ENCODE assay signal across 8 cellular contexts in genomic region chr1:204162498-204163074, GRCh38. TPM values are rescaled to one million over a fixed set of nuclear protein-coding genes. Genes with fewer than 3 reads are reported as not detected.
DNase-seq lines count a peak whose midpoint lies in the region; ATAC-seq and TF ChIP-seq lines count a peak whose summit lies in the region.

No MANE protein-coding gene starts in this region.

- H3K9me3 ChIP-seq in CD8-positive, alpha-beta T cell (ENCODE audit: low read length) = peaks cover 3% of the 10 kb centered on the region
- H3K9me3 ChIP-seq in WERI-Rb-1 (ENCODE audit: severe bottlenecking) = peaks cover 3% of the 10 kb centered on the region

- POLR2A ChIA-PET in CD8-positive, alpha-beta T cell (lab: Charles Lee) = interaction anchor here (0.7 kb wide), 1 partner anchor 16 kb away, joined by 3 read pairs; no protein-coding TSS in a partner anchor
- POLR2A ChIA-PET in MCF 10A (lab: Yijun Ruan, JAX) = interaction anchor here (0.6 to 2.5 kb wide), 15 partner anchors 10 to 1436 kb away, joined by 3 to 12 read pairs (median 3); partner anchors contain the start of genes PIK3C2B and SNRPE

- no peaks in the 10 kb centered on the region for H3K4me1 ChIP-seq in CD8-positive, alpha-beta T cell (ENCODE audit: insufficient read depth, low read length)

- no peaks in the 10 kb centered on the region for H3K36me3 Mint-ChIP-seq in CD8-positive, alpha-beta T cell
- H3K36me3 Mint-ChIP-seq in HFFc6 (ENCODE audit: low read depth) (no peaks in the 10 kb centered on the region), MCF 10A (ENCODE audit: insufficient read depth, unreplicated experiment) (no peaks in the 10 kb centered on the region), immature natural killer cell (no peaks in the 10 kb centered on the region)

- H3K4me3 ChIP-seq in CD8-positive, alpha-beta T cell (ENCODE audit: low read depth, low read length) = no peak overlapping the region
- no peak overlapping the region for H3K4me3 ChIP-seq in WERI-Rb-1 (ENCODE audit: low read depth, low read length)

- peak; percentile 99 for ATAC-seq in CD8-positive, alpha-beta T cell
- no peak for ATAC-seq in GM19035 (IDR thresholded peaks at IDR 0.05; ENCODE audit: unreplicated experiment)

- no peaks in the 10 kb centered on the region for H3K36me3 ChIP-seq in CD8-positive, alpha-beta T cell (ENCODE audit: insufficient read depth, low read length)
- H3K36me3 ChIP-seq in WERI-Rb-1 = no peaks in the 10 kb centered on the region

- CTCF ChIA-PET in CD8-positive, alpha-beta T cell (lab: Charles Lee) = interaction anchor here (0.7 to 10.7 kb wide), 48 partner anchors 8 to 836 kb away, joined by 3 to 210 read pairs (median 4); partner anchors contain the start of genes ETNK2, GOLT1A and PLEKHA6
- CTCF ChIA-PET in MCF 10A (lab: Yijun Ruan, JAX) = interaction anchor here (0.5 to 18.9 kb wide), 92 partner anchors 10 to 921 kb away, joined by 3 to 505 read pairs (median 4); partner anchors contain the start of genes ETNK2, GOLT1A, PIK3C2B and PLEKHA6

- intact Hi-C loops in CD8-positive, alpha-beta T cell (cut with DNase I, micrococcal nuclease) = loop anchor here (1.0 to 10.0 kb wide), 6 partner anchors 44 to 645 kb away; partner anchors contain the start of gene PIK3C2B (in 1 of the 2)
- intact Hi-C loops in MCF 10A (cut with micrococcal nuclease) = loop anchor here (1.0 to 5.0 kb wide), 8 partner anchors 33 to 340 kb away; partner anchors contain the start of gene SNRPE

- peak; percentile 98 for TF ChIP-seq CTCF in CD8-positive, alpha-beta T cell (IDR thresholded peaks at IDR 0.05)
- TF ChIP-seq CTCF in HFFc6 (IDR thresholded peaks at IDR 0.05) = peak; percentile 100
- TF ChIP-seq CTCF in WERI-Rb-1 (IDR thresholded peaks at IDR 0.05; ENCODE audit: low read depth, low read length) = peak; percentile 100
- TF ChIP-seq CTCF in MCF 10A (IDR thresholded peaks at IDR 0.05; ENCODE audit: unreplicated experiment) = peak; percentile 100

- DNase-seq in CD8-positive, alpha-beta T cell = peak; percentile 61 to 87 (median 71)
- DNase-seq in HFFc6 (peak; percentile 47), NCI-H2196 (lab: John Stamatoyannopoulos, UW; ENCODE audit: unreplicated experiment) (peak; percentile 82), WERI-Rb-1 (peak; percentile 97), MCF 10A (ENCODE audit: unreplicated experiment) (peak; percentile 95), immature natural killer cell (peak; percentile 62 to 67 (median 65))
- DNase-seq in stimulated activated CD4-positive, alpha-beta T cell treated with anti-CD3 and anti-CD28 coated beads, Interleukin-15, amount 100 ng/mL, for 24 hours = peak; percentile 82

- H3K4me1 Mint-ChIP-seq in CD8-positive, alpha-beta T cell (ENCODE audit: low read depth) = no peaks in the 10 kb centered on the region
- H3K4me1 Mint-ChIP-seq in HFFc6 (ENCODE audit: low read depth) (peaks cover 18% of the 10 kb centered on the region), MCF 10A (ENCODE audit: insufficient read depth, unreplicated experiment) (peaks cover 6% of the 10 kb centered on the region), immature natural killer cell (no peaks in the 10 kb centered on the region)

- no peaks in the 10 kb centered on the region for H3K27me3 ChIP-seq in CD8-positive, alpha-beta T cell (ENCODE audit: insufficient read depth, low read length)
- no peaks in the 10 kb centered on the region for H3K27me3 ChIP-seq in WERI-Rb-1 (ENCODE audit: insufficient read depth, low read depth, severe bottlenecking)

- H3K9me3 Mint-ChIP-seq in CD8-positive, alpha-beta T cell = peaks cover 3% of the 10 kb centered on the region
- H3K9me3 Mint-ChIP-seq in HFFc6 (no peaks in the 10 kb centered on the region), MCF 10A (ENCODE audit: unreplicated experiment) (no peaks in the 10 kb centered on the region), immature natural killer cell (peaks cover 0 to 1% (median 0%) of the 10 kb centered on the region in 6 donors)

- H3K27ac Mint-ChIP-seq in CD8-positive, alpha-beta T cell = no peak overlapping the region
- H3K27ac Mint-ChIP-seq in HFFc6 (no peak overlapping the region), MCF 10A (ENCODE audit: low read depth, unreplicated experiment) (no peak overlapping the region), immature natural killer cell (no peak overlapping the region)

- BruUV-seq in MCF 10A (replicated peaks; lab: Mats Ljungman, UMichigan) = no TSS peak

- peaks cover 12% of the 10 kb centered on the region for H3K27me3 Mint-ChIP-seq in CD8-positive, alpha-beta T cell (ENCODE audit: low read depth)
- peaks cover 6% of the 10 kb centered on the region for H3K27me3 Mint-ChIP-seq in HFFc6 (ENCODE audit: insufficient read depth)
- no peaks in the 10 kb centered on the region for H3K27me3 Mint-ChIP-seq in MCF 10A (ENCODE audit: insufficient read depth, unreplicated experiment)
- peaks cover 1 to 10% (median 4%) of the 10 kb centered on the region in 3 donors for H3K27me3 Mint-ChIP-seq in immature natural killer cell (ENCODE audit: low read depth in 3 of 3)

- H3K4me3 Mint-ChIP-seq in CD8-positive, alpha-beta T cell = no peak overlapping the region
- no peak overlapping the region for H3K4me3 Mint-ChIP-seq in HFFc6
- H3K4me3 Mint-ChIP-seq in MCF 10A (ENCODE audit: unreplicated experiment) = no peak overlapping the region
- no peak overlapping the region for H3K4me3 Mint-ChIP-seq in immature natural killer cell

- no peak overlapping the region for H3K27ac ChIP-seq in CD8-positive, alpha-beta T cell (ENCODE audit: low read depth, low read length)
- no peak overlapping the region for H3K27ac ChIP-seq in WERI-Rb-1

RNA-seq across cellular contexts. Expression of gene REN, which starts 3.6 kb away (rescaled TPM):
- total RNA-seq in CD8-positive, alpha-beta T cell = not detected
- total RNA-seq in HFFc6 (2021; fragmentation: NEBNext Ultra II Directional; extraction: Animal tissue kit (Norgen Biotek cat#: 25700)) = under 1 TPM in 5 of 6 experiments, not detected in 1; 0.17 to 0.39 (median 0.34) TPM
- total RNA-seq in MCF 10A (2022) = not detected in 2 replicates
- polyA plus RNA-seq in immature natural killer cell = not detected

RNA-seq across cellular contexts. Expression of gene ETNK2, which starts 10.7 kb away (rescaled TPM):
- total RNA-seq in CD8-positive, alpha-beta T cell = 10 to 100 TPM; 13.4 to 17.0 TPM
- total RNA-seq in HFFc6 (2021; fragmentation: NEBNext Ultra II Directional; extraction: Animal tissue kit (Norgen Biotek cat#: 25700)) = 1 to 10 TPM; 3.1 to 6.3 (median 3.9) TPM
- total RNA-seq in MCF 10A (2022) = 6.7 and 9.5 TPM in 2 replicates
- polyA plus RNA-seq in immature natural killer cell = 1 to 10 TPM; 1.4 to 4.8 (median 3.7) TPM

RNA-seq across cellular contexts. Expression of gene KISS1, which starts 33.7 kb away (rescaled TPM):
- not detected for total RNA-seq in CD8-positive, alpha-beta T cell
- 1 to 10 TPM; 2.6 to 4.3 (median 3.6) TPM for total RNA-seq in HFFc6 (2021; fragmentation: NEBNext Ultra II Directional; extraction: Animal tissue kit (Norgen Biotek cat#: 25700))
- not detected in 2 replicates for total RNA-seq in MCF 10A (2022)
- not detected for polyA plus RNA-seq in immature natural killer cell

RNA-seq across cellular contexts. Expression of gene GOLT1A, which starts 51.2 kb away (rescaled TPM):
- not detected for total RNA-seq in CD8-positive, alpha-beta T cell
- total RNA-seq in HFFc6 (2021; fragmentation: NEBNext Ultra II Directional; extraction: Animal tissue kit (Norgen Biotek cat#: 25700)) = not detected
- total RNA-seq in MCF 10A (2022) = 11.5 and 12.7 TPM in 2 replicates
- not detected for polyA plus RNA-seq in immature natural killer cell

Comparison
In these comparisons a context has a peak if more than half of its experiments do, and no peak if none do; other contexts are left out.
1. DNase-seq: peak in every context shown above with its lines; median percentile 97 in WERI-Rb-1; 95 in MCF 10A; 82 in NCI-H2196; 82 in stimulated activated CD4-positive, alpha-beta T cell treated with anti-CD3 and anti-CD28 coated beads, Interleukin-15, amount 100 ng/mL, for 24 hours; 71 in CD8-positive, alpha-beta T cell; 65 in immature natural killer cell; 47 in HFFc6.